ENCODE assay signal across 24 cellular contexts in the genomic region with DNA sequence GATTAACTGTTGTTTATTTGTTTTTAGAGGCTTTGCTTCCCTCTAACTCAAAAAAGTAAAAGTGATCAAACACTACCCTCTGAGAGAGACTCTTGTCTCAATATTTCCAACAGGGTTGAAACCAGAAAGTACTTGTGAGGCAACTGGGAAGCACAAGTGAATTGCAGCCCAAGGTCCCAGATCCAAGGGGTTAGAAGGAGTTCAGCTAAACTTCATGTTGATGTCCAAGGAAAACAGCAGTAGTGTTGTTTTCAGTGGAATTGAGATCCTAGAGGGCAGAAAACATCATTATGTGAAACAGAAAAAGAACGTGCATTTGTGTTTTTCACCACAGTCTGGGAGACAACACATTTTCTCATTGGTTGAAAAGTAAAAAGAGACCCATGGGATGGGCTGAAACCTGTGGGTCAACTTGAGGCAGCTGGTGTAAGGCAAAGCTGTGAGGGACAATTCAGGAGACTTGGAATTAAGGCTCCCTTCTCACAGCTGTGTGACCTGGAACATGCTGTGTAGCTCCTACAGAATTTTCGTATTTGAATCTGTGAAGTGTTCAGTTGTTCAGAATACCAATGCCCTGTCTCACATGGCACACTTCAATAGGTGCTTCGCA.
DNase-seq lines count a peak whose midpoint lies in the region; ATAC-seq and TF ChIP-seq lines count a peak whose summit lies in the region.
"Had no signal": no experiment of that assay in that cellular context is flagged by ENCODE, and none has a peak within 500 bp of the region (broad histone marks: within the 10 kb centered on the region; RNA-seq: fewer than 3 reads in every experiment).

No MANE protein-coding gene starts in this region.

- peaks cover 2% of the 10 kb centered on the region; the same call in 1 of the 3 replicates for H3K36me3 Mint-ChIP-seq in GM23338 (ENCODE audit: low read depth)
- H3K36me3 Mint-ChIP-seq: CD14-positive monocyte; CD4-positive, alpha-beta memory T cell; CD4-positive, CD25-positive, alpha-beta regulatory T cell; CD8-positive, alpha-beta memory T cell had no signal

- H3K4me1 Mint-ChIP-seq in GM23338 = no peaks in the 10 kb centered on the region
- H3K4me1 Mint-ChIP-seq: CD14-positive monocyte; CD4-positive, alpha-beta memory T cell; CD4-positive, CD25-positive, alpha-beta regulatory T cell; CD8-positive, alpha-beta memory T cell had no signal

- H2AK5ac ChIP-seq in neuronal stem cell (ENCODE audit: low read depth, low read length) = no peak overlapping the region

- no peak overlapping the region for H3K18ac ChIP-seq in neuronal stem cell (ENCODE audit: low read length)

- H3K27me3 ChIP-seq in GM23338 (ENCODE audit: insufficient read depth) (no peaks in the 10 kb centered on the region), neuronal stem cell (ENCODE audit: control insufficient read depth in 3 of 3, insufficient read depth in 3 of 3, low read depth in 1 of 3, low read length in 3 of 3) (no peaks in the 10 kb centered on the region)
- H3K27me3 ChIP-seq: BE2C, BLaER1 had no signal

- WGBS in neuronal stem cell (ENCODE audit: extremely low coverage in 2 of 2, insufficient read length in 2 of 2, insufficient replicate concordance in 1 of 2), 2 donors = no CpG with 5 or more reads among the region's 3 CpGs

- H3K14ac ChIP-seq in neuronal stem cell (ENCODE audit: low read length) = no peak overlapping the region

- no peak overlapping the region for H2BK12ac ChIP-seq in neuronal stem cell (ENCODE audit: low read length)

- no peak overlapping the region for H3K4me3 Mint-ChIP-seq in GM23338
- H3K4me3 Mint-ChIP-seq: CD14-positive monocyte; CD4-positive, alpha-beta memory T cell; CD4-positive, CD25-positive, alpha-beta regulatory T cell; CD8-positive, alpha-beta memory T cell had no signal

- H4K20me1 ChIP-seq in GM23338 (replicated peaks; ENCODE audit: insufficient read depth) = no peaks in the 10 kb centered on the region
- H4K20me1 ChIP-seq: BLaER1 had no signal

- H2BK15ac ChIP-seq in neuronal stem cell (ENCODE audit: low read length) = no peak overlapping the region

- H2AFZ ChIP-seq in GM23338 (peak overlapping the region; percentile 50; the same call in 1 of the 2 replicates), neuronal stem cell (ENCODE audit: low read length) (no peak overlapping the region)

- H3K4me2 ChIP-seq in GM23338 (no peak overlapping the region), neuronal stem cell (ENCODE audit: insufficient read depth, low read length, poor library complexity, severe bottlenecking) (no peak overlapping the region)
- H3K4me2 ChIP-seq: BLaER1 had no signal

- no peak overlapping the region for H3K27ac Mint-ChIP-seq in GM23338
- H3K27ac Mint-ChIP-seq: CD14-positive monocyte; CD4-positive, alpha-beta memory T cell; CD4-positive, CD25-positive, alpha-beta regulatory T cell; CD8-positive, alpha-beta memory T cell had no signal

- H3K36me3 ChIP-seq in GM23338 (ENCODE audit: insufficient read depth) (no peaks in the 10 kb centered on the region), neuronal stem cell (replicated peaks in 1 of 2; ENCODE audit: control insufficient read depth in 2 of 2, insufficient read depth in 2 of 2, low read length in 2 of 2) (no peaks in the 10 kb centered on the region)
- H3K36me3 ChIP-seq: BE2C, BLaER1 had no signal

- no peaks in the 10 kb centered on the region for H3K79me2 ChIP-seq in GM23338 (replicated peaks; ENCODE audit: insufficient read depth)

- no peak overlapping the region for H4K91ac ChIP-seq in neuronal stem cell (ENCODE audit: low read depth, low read length, poor library complexity)

- no peak overlapping the region for H2BK120ac ChIP-seq in neuronal stem cell (ENCODE audit: low read depth, low read length)

- no peak overlapping the region for H3K23ac ChIP-seq in neuronal stem cell (ENCODE audit: low read depth, low read length, poor library complexity)

- H4K8ac ChIP-seq in neuronal stem cell (ENCODE audit: low read depth, low read length) = no peak overlapping the region

- H3K9ac ChIP-seq in neuronal stem cell (ENCODE audit: low read depth, low read length, poor library complexity) = no peak overlapping the region
- H3K9ac ChIP-seq: BLaER1 had no signal

- H3K79me1 ChIP-seq in neuronal stem cell (ENCODE audit: low read depth, low read length) = no peaks in the 10 kb centered on the region

- no peaks in the 10 kb centered on the region for H3F3A ChIP-seq in GM23338 (replicated peaks; ENCODE audit: low read depth)

- no peak overlapping the region for H3K4ac ChIP-seq in neuronal stem cell (ENCODE audit: low read length)

- DNase-seq in GM23338 (ENCODE audit: low spot score) (no peak), medulla oblongata (ENCODE audit: extremely low spot score) (peak; percentile 4), pons (ENCODE audit: low spot score) (peak; percentile 15), neuronal stem cell (ENCODE audit: low spot score) (no peak), iPS-NIHi11 (ENCODE audit: low spot score) (no peak), NCI-H146 (lab: John Stamatoyannopoulos, UW) (no peak)
- DNase-seq: 8988T; ACHN; BE2C; C1 segment of cervical spinal cord; CD4-positive, alpha-beta memory T cell; CD4-positive, CD25-positive, alpha-beta regulatory T cell; CD8-positive, alpha-beta memory T cell; COR-L47; DMS 273 treated with DMSO at 0.1 percent for 48 hours; DMS153; DMS53; DMS79; DND-41; EL; GDM1 had no signal

- no peak overlapping the region for H2BK5ac ChIP-seq in neuronal stem cell (ENCODE audit: low read length)

- peaks cover 2% of the 10 kb centered on the region for H3K27me3 Mint-ChIP-seq in GM23338 (ENCODE audit: insufficient read depth, low read depth, poor library complexity)
- H3K27me3 Mint-ChIP-seq: CD4-positive, alpha-beta memory T cell; CD4-positive, CD25-positive, alpha-beta regulatory T cell; CD8-positive, alpha-beta memory T cell had no signal

- H3K4me1 ChIP-seq in GM23338 (ENCODE audit: insufficient read depth) (no peaks in the 10 kb centered on the region), neuronal stem cell (ENCODE audit: control insufficient read depth in 2 of 2, insufficient read depth in 1 of 2, low read depth in 1 of 2, low read length in 2 of 2) (no peaks in the 10 kb centered on the region)
- H3K4me1 ChIP-seq: BE2C, BLaER1 had no signal

- no peak overlapping the region for H3K4me3 ChIP-seq in GM23338
- H3K4me3 ChIP-seq in neuronal stem cell (ENCODE audit: low read length in 2 of 2) = no peak overlapping the region
- H3K4me3 ChIP-seq: BLaER1, GM12878 had no signal

- no peak overlapping the region for H3K27ac ChIP-seq in GM23338 (ENCODE audit: low read depth)
- no peak overlapping the region for H3K27ac ChIP-seq in neuronal stem cell (replicated peaks; ENCODE audit: low read length)
- H3K27ac ChIP-seq: BLaER1 had no signal

- no peaks in the 10 kb centered on the region for H3K9me2 ChIP-seq in GM23338 (ENCODE audit: insufficient read depth)

- no peak for ATAC-seq in GM23338
- ATAC-seq: GM12878 had no signal

- H3K9me3 Mint-ChIP-seq in GM23338 = peaks cover 10% of the 10 kb centered on the region; the same call in 2 of the 3 replicates

- H3K9me3 ChIP-seq in neuronal stem cell (replicated peaks in 1 of 2; ENCODE audit: control insufficient read depth in 2 of 2, insufficient read depth in 1 of 2, low read depth in 1 of 2, low read length in 2 of 2) = no peaks in the 10 kb centered on the region
- H3K9me3 ChIP-seq: BE2C, BLaER1 had no signal

- no peak for TF ChIP-seq CTCF in GM23338 (conservative IDR thresholded peaks at IDR 0.05; ENCODE audit: low read depth in 2 of 2)

TF ChIP-seq in GM23338, 12 proteins besides CTCF, POLR2A, EP300 and RAD21:
- TF ChIP-seq ZNF331 (CRISPR knock-in tag; IDR thresholded peaks at IDR 0.05; ENCODE audit: low read depth) = no peak
- no peak for TF ChIP-seq CREB1 (CRISPR knock-in tag; IDR thresholded peaks at IDR 0.05; ENCODE audit: low read depth)
- TF ChIP-seq, protein P1, sequence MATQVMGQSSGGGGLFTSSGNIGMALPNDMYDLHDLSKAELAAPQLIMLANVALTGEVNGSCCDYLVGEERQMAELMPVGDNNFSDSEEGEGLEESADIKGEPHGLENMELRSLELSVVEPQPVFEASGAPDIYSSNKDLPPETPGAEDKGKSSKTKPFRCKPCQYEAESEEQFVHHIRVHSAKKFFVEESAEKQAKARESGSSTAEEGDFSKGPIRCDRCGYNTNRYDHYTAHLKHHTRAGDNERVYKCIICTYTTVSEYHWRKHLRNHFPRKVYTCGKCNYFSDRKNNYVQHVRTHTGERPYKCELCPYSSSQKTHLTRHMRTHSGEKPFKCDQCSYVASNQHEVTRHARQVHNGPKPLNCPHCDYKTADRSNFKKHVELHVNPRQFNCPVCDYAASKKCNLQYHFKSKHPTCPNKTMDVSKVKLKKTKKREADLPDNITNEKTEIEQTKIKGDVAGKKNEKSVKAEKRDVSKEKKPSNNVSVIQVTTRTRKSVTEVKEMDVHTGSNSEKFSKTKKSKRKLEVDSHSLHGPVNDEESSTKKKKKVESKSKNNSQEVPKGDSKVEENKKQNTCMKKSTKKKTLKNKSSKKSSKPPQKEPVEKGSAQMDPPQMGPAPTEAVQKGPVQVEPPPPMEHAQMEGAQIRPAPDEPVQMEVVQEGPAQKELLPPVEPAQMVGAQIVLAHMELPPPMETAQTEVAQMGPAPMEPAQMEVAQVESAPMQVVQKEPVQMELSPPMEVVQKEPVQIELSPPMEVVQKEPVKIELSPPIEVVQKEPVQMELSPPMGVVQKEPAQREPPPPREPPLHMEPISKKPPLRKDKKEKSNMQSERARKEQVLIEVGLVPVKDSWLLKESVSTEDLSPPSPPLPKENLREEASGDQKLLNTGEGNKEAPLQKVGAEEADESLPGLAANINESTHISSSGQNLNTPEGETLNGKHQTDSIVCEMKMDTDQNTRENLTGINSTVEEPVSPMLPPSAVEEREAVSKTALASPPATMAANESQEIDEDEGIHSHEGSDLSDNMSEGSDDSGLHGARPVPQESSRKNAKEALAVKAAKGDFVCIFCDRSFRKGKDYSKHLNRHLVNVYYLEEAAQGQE (IDR thresholded peaks at IDR 0.05; ENCODE audit: unreplicated experiment) = no peak

Comparison
In these comparisons a context has a peak if more than half of its experiments do, and no peak if none do; other contexts are left out.
1. DNase-seq: peak in medulla oblongata (single experiment) and pons (single experiment); none in GM23338 (single experiment), neuronal stem cell (single experiment), iPS-NIHi11 (single experiment) and NCI-H146 (single experiment).